ENCODE assay signal across 15 cellular contexts in the genomic region with DNA sequence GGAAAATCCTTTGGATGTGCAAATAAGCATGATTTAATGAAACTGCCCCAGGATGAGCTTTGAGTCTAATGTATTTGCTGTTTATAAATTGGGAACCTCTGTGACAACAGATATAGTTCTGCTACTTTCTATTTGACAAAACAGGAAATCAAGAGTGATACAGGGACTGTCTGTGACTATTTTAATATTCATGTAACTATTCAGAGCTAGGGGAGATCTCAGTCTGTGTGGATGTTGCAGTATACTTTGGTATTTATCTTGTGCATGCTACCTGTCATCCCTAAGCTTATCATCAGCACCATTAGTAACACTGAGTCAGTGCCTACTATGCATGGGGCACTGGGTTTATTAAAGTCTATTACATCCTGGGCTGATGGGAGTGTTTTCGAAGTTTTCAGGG.
DNase-seq lines count a peak whose midpoint lies in the region; ATAC-seq, FAIRE-seq and TF ChIP-seq lines count a peak whose summit lies in the region.
"Had no signal": no experiment of that assay in that cellular context is flagged by ENCODE, and none has a peak within 500 bp of the region (broad histone marks: within the 10 kb centered on the region; RNA-seq: fewer than 3 reads in every experiment).

No MANE protein-coding gene starts in this region.

- intact Hi-C loops in PC-9 (cut with micrococcal nuclease; ENCODE audit: unreplicated experiment): no loop called here

- H3K9me3 ChIP-seq in PC-9 (ENCODE audit: insufficient read depth, low read depth) (no peaks in the 10 kb centered on the region), small intestine (ENCODE audit: control insufficient read depth, low read depth) (no peaks in the 10 kb centered on the region)
- H3K9me3 ChIP-seq: mucosa of descending colon, sigmoid colon, SJCRH30 had no signal

- POLR2A ChIA-PET in PC-9 (lab: Charles Lee; ENCODE audit: unreplicated experiment): no interaction called here

- H3K9me2 ChIP-seq in PC-9 (ENCODE audit: insufficient read depth): no peaks in the 10 kb centered on the region

- FAIRE-seq in small intestine (lab: Jason Lieb, UNC): no peak

- CTCF ChIA-PET in PC-9 (lab: Charles Lee): no interaction called here

- no peaks in the 10 kb centered on the region for H3K4me1 ChIP-seq in PC-9 (replicated peaks; ENCODE audit: insufficient read depth)
- no peaks in the 10 kb centered on the region for H3K4me1 ChIP-seq in small intestine (ENCODE audit: control insufficient read depth in 2 of 2, insufficient read depth in 1 of 2, low read depth in 1 of 2, low read length in 1 of 2)
- H3K4me1 ChIP-seq: BLaER1, sigmoid colon, SJCRH30 had no signal

- H2AFZ ChIP-seq in PC-9: no peak overlapping the region

- no peak overlapping the region for H3K4me2 ChIP-seq in PC-9
- H3K4me2 ChIP-seq: BLaER1 had no signal

- H3K79me2 ChIP-seq in PC-9 (ENCODE audit: low read depth): no peaks in the 10 kb centered on the region

- no peaks in the 10 kb centered on the region for H3F3A ChIP-seq in PC-9 (ENCODE audit: insufficient read depth, low read depth)

- H3K4me3 ChIP-seq in PC-9 (no peak overlapping the region), small intestine (ENCODE audit: low read depth in 1 of 2, low read length in 2 of 2) (no peak overlapping the region)
- H3K4me3 ChIP-seq: BLaER1, mucosa of descending colon, sigmoid colon, SJCRH30 had no signal

- H3K27me3 ChIP-seq in PC-9 (ENCODE audit: insufficient read depth, low read depth) (peaks cover 80% of the 10 kb centered on the region), small intestine (ENCODE audit: control insufficient read depth in 2 of 2, insufficient read depth in 2 of 2, low read length in 2 of 2) (no peaks in the 10 kb centered on the region)
- H3K27me3 ChIP-seq: BLaER1, sigmoid colon had no signal

- H3K36me3 ChIP-seq in PC-9 (ENCODE audit: low read depth) (no peaks in the 10 kb centered on the region), small intestine (ENCODE audit: control insufficient read depth in 2 of 2, insufficient read depth in 2 of 2, low read length in 2 of 2) (no peaks in the 10 kb centered on the region)
- H3K36me3 ChIP-seq: BLaER1, sigmoid colon, SJCRH30 had no signal

- no TSS peak for BruUV-seq in PC-9 (replicated peaks; lab: Mats Ljungman, UMichigan)

- H3K27ac ChIP-seq in PC-9 (no peak overlapping the region), small intestine (ENCODE audit: low read depth in 1 of 2, low read length in 1 of 2) (no peak overlapping the region)
- H3K27ac ChIP-seq: BLaER1, sigmoid colon, SJCRH30 had no signal

- DNase-seq in PC-9: no peak
- no peak for DNase-seq in iPS-NIHi11 (ENCODE audit: low spot score)
- DNase-seq in small intestine: no peak
- no peak for DNase-seq in NCI-H526 treated with DMSO at 0.1 percent for 48 hours (lab: John Stamatoyannopoulos, UW)
- DNase-seq: activated CD4-positive, alpha-beta T cell treated with anti-CD3 and anti-CD28 coated beads, Interleukin-2, amount 50 U/mL, for 1 hour; effector memory CD4-positive, alpha-beta T cell; mucosa of descending colon; NCI-H2107; sigmoid colon; SJCRH30 had no signal

- WGBS in small intestine, 3 donors: 81 to 93% (median 90%) methylated on average over 1 of the region's 1 CpG

- no peak for TF ChIP-seq CTCF in PC-9 (conservative IDR thresholded peaks at IDR 0.05)

- no peaks in the 10 kb centered on the region for H4K20me1 ChIP-seq in PC-9 (ENCODE audit: insufficient read depth)
- H4K20me1 ChIP-seq: BLaER1 had no signal

- ATAC-seq in GM18502 (IDR thresholded peaks at IDR 0.05; ENCODE audit: poor library complexity, unreplicated experiment) (peak; percentile 91), GM19455 (IDR thresholded peaks at IDR 0.05; ENCODE audit: unreplicated experiment) (peak; percentile 92), HG02885 (IDR thresholded peaks at IDR 0.05; ENCODE audit: poor library complexity, unreplicated experiment) (peak; percentile 91), HG03571 (IDR thresholded peaks at IDR 0.05; ENCODE audit: unreplicated experiment) (peak; percentile 87)
- ATAC-seq: mucosa of descending colon had no signal
